ENCODE assay signal across 15 cellular contexts in genomic region chr3:27228805-27229204, GRCh38.
A peak's percentile ranks its signal among the peaks of the same experiment; 100 is the strongest.
DNase-seq lines count a peak whose midpoint lies in the region; ATAC-seq and TF ChIP-seq lines count a peak whose summit lies in the region.
"Had no signal": no experiment of that assay in that cellular context is flagged by ENCODE, and none has a peak within 500 bp of the region (broad histone marks: within the 10 kb centered on the region; RNA-seq: fewer than 3 reads in every experiment).

No MANE protein-coding gene starts in this region.

- no peaks in the 10 kb centered on the region for H4K20me1 ChIP-seq in neural progenitor cell (ENCODE audit: low read depth)

- H3K27ac ChIP-seq in neural progenitor cell = no peak overlapping the region
- H3K27ac ChIP-seq in sigmoid colon = no peak overlapping the region
- H3K27ac ChIP-seq: colonic mucosa had no signal

- no peak overlapping the region for H3K27ac Mint-ChIP-seq in neural progenitor cell
- H3K27ac Mint-ChIP-seq: activated naive CD8-positive, alpha-beta T cell treated with anti-CD3 and anti-CD28 coated beads for 36 hours had no signal

- H3K4me2 ChIP-seq in neural progenitor cell = no peak overlapping the region

- H3K4me1 Mint-ChIP-seq in neural progenitor cell = no peaks in the 10 kb centered on the region

- peaks cover 13% of the 10 kb centered on the region for H3K9me3 Mint-ChIP-seq in neural progenitor cell

- no peak overlapping the region for H3K4me3 Mint-ChIP-seq in neural progenitor cell
- H3K4me3 Mint-ChIP-seq: activated naive CD8-positive, alpha-beta T cell treated with anti-CD3 and anti-CD28 coated beads for 36 hours had no signal

- H3K27me3 Mint-ChIP-seq in neural progenitor cell (ENCODE audit: insufficient read depth, low read depth) = no peaks in the 10 kb centered on the region

- no peaks in the 10 kb centered on the region for H3K79me2 ChIP-seq in neural progenitor cell (ENCODE audit: low read depth)

- WGBS in sigmoid colon, 2 donors = 80 to 94% methylated on average over 2 of the region's 2 CpGs

- no peaks in the 10 kb centered on the region for H3K36me3 ChIP-seq in neural progenitor cell
- H3K36me3 ChIP-seq in sigmoid colon = no peaks in the 10 kb centered on the region
- H3K36me3 ChIP-seq: colonic mucosa had no signal

- H3F3A ChIP-seq in neural progenitor cell (ENCODE audit: low read depth) = no peaks in the 10 kb centered on the region

- H3K4me3 ChIP-seq in neural progenitor cell (no peak overlapping the region), sigmoid colon (no peak overlapping the region)
- H3K4me3 ChIP-seq: colonic mucosa had no signal

- H3K4me1 ChIP-seq in neural progenitor cell (no peaks in the 10 kb centered on the region), sigmoid colon (no peaks in the 10 kb centered on the region)
- H3K4me1 ChIP-seq: colonic mucosa had no signal

- no peak overlapping the region for H3K9ac ChIP-seq in neural progenitor cell

- DNase-seq in DMS 273 (lab: John Stamatoyannopoulos, UW; ENCODE audit: unreplicated experiment) (peak; percentile 3), DMS 273 treated with DMSO at 0.1 percent for 48 hours (lab: John Stamatoyannopoulos, UW) (no peak), amniotic epithelial cell (ENCODE audit: low read depth) (peak; percentile 5), neural progenitor cell (ENCODE audit: low spot score) (peak; percentile 48), HuH-7.5 (ENCODE audit: low spot score) (no peak), occipital lobe (lab: John Stamatoyannopoulos, UW) (no peak), sigmoid colon (no peak)
- DNase-seq: 8988T; activated naive CD8-positive, alpha-beta T cell treated with anti-CD3 and anti-CD28 coated beads for 36 hours; colonic mucosa; foreskin melanocyte; left ventricle myocardium superior; NCI-H2029 treated with DMSO at 0.1 percent for 48 hours; stimulated activated CD4-positive, alpha-beta T cell treated with anti-CD3 and anti-CD28 coated beads, Interleukin-15, amount 100 ng/mL, for 24 hours had no signal

- H3K27me3 ChIP-seq in neural progenitor cell = no peaks in the 10 kb centered on the region
- no peaks in the 10 kb centered on the region for H3K27me3 ChIP-seq in sigmoid colon
- H3K27me3 ChIP-seq: colonic mucosa had no signal

- TF ChIP-seq CTCF in neural progenitor cell (IDR thresholded peaks at IDR 0.05) (peak; percentile 52), sigmoid colon (IDR thresholded peaks at IDR 0.05) (no peak)

- no peak for TF ChIP-seq EP300 in sigmoid colon (IDR thresholded peaks at IDR 0.05)

- no peak for TF ChIP-seq POLR2A in sigmoid colon (IDR thresholded peaks at IDR 0.05)

- peak; percentile 75 for ATAC-seq in HG03342 (IDR thresholded peaks at IDR 0.05; ENCODE audit: unreplicated experiment)
- ATAC-seq: left ventricle myocardium superior had no signal

- intact Hi-C loops in sigmoid colon (cut with DNase I) = no loop called here

- H3K9me3 ChIP-seq in neural progenitor cell (ENCODE audit: low read depth) (no peaks in the 10 kb centered on the region), sigmoid colon (peaks cover 0 to 10% (median under 1%) of the 10 kb centered on the region in 4 donors)
- H3K9me3 ChIP-seq: colonic mucosa had no signal

- H2AFZ ChIP-seq in neural progenitor cell (replicated peaks) = no peak overlapping the region

- H3K36me3 Mint-ChIP-seq in neural progenitor cell = no peaks in the 10 kb centered on the region
- H3K36me3 Mint-ChIP-seq: activated naive CD8-positive, alpha-beta T cell treated with anti-CD3 and anti-CD28 coated beads for 36 hours had no signal

Comparison
In these comparisons a context has a peak if more than half of its experiments do, and no peak if none do; other contexts are left out.
1. DNase-seq: peak in DMS 273 (single experiment), amniotic epithelial cell (single experiment) and neural progenitor cell (single experiment); none in DMS 273 treated with DMSO at 0.1 percent for 48 hours (single experiment), HuH-7.5 (single experiment), occipital lobe (single experiment) and sigmoid colon (single experiment).